In genomic region chr5:93586948-93587918, GRCh38 we compare ENCODE assay signal across 9 cellular contexts. TPM values are rescaled to one million over a fixed set of nuclear protein-coding genes. Genes with fewer than 3 reads are reported as not detected.
DNase-seq lines count a peak whose midpoint lies in the region; ATAC-seq and TF ChIP-seq lines count a peak whose summit lies in the region.
"Had no signal": no experiment of that assay in that cellular context is flagged by ENCODE, and none has a peak within 500 bp of the region (broad histone marks: within the 10 kb centered on the region; RNA-seq: fewer than 3 reads in every experiment).

No MANE protein-coding gene starts in this region.

- H2AFZ ChIP-seq in Karpas-422 (ENCODE audit: low read length) (no peak overlapping the region), smooth muscle cell (ENCODE audit: low read depth) (no peak overlapping the region)

- H3K27ac ChIP-seq in Karpas-422 (ENCODE audit: low read length) (no peak overlapping the region), smooth muscle cell (ENCODE audit: low read depth) (no peak overlapping the region)
- H3K27ac ChIP-seq: RWPE1 had no signal

- peaks cover 6% of the 10 kb centered on the region for H3F3A ChIP-seq in smooth muscle cell (ENCODE audit: low read depth)

- no peak for ATAC-seq in HG03469 (IDR thresholded peaks at IDR 0.05; ENCODE audit: unreplicated experiment)

- H4K20me1 ChIP-seq in Karpas-422 (ENCODE audit: insufficient read depth, low read depth, low read length): no peaks in the 10 kb centered on the region
- peaks cover 63% of the 10 kb centered on the region for H4K20me1 ChIP-seq in smooth muscle cell (ENCODE audit: low read depth)

- H3K4me3 ChIP-seq in Karpas-422 (ENCODE audit: low read length) (no peak overlapping the region), adipocyte (ENCODE audit: low read length) (peak overlapping the region; percentile 93), iPS-15b (ENCODE audit: low read depth, low read length) (peak overlapping the region; percentile 35), smooth muscle cell (peak overlapping the region; percentile 79)

- peak overlapping the region; percentile 32 for H3K4me2 ChIP-seq in Karpas-422 (ENCODE audit: low read depth, low read length, poor library complexity, severe bottlenecking)
- peak overlapping the region; percentile 97 for H3K4me2 ChIP-seq in smooth muscle cell

- peaks cover 38% of the 10 kb centered on the region for H3K4me1 ChIP-seq in Karpas-422 (ENCODE audit: low read length)
- peaks cover 12% of the 10 kb centered on the region for H3K4me1 ChIP-seq in adipocyte (ENCODE audit: control insufficient read depth, insufficient read depth, low read length)
- peaks cover 2% of the 10 kb centered on the region for H3K4me1 ChIP-seq in iPS-15b (ENCODE audit: control insufficient read depth, insufficient read depth, low read length)
- H3K4me1 ChIP-seq in smooth muscle cell (ENCODE audit: low read depth): peaks cover 23% of the 10 kb centered on the region

- no peak for TF ChIP-seq CTCF in smooth muscle cell (IDR thresholded peaks at IDR 0.05; ENCODE audit: borderline replicate concordance, insufficient read depth, poor library complexity, severe bottlenecking)

- H3K27me3 ChIP-seq in Karpas-422 (ENCODE audit: low read length) (peaks cover 4% of the 10 kb centered on the region; the same call in 1 of the 2 replicates), adipocyte (replicated peaks; ENCODE audit: control insufficient read depth, insufficient read depth, low read length) (no peaks in the 10 kb centered on the region), iPS-15b (ENCODE audit: control insufficient read depth, insufficient read depth, low read length) (peaks cover 86% of the 10 kb centered on the region), smooth muscle cell (ENCODE audit: low read depth) (peaks cover 78% of the 10 kb centered on the region)

- H3K36me3 ChIP-seq in Karpas-422 (ENCODE audit: insufficient read depth, low read length): no peaks in the 10 kb centered on the region
- H3K36me3 ChIP-seq in adipocyte (ENCODE audit: control insufficient read depth, insufficient read depth, low read length, severe bottlenecking): peaks cover 9% of the 10 kb centered on the region
- H3K36me3 ChIP-seq in iPS-15b (ENCODE audit: control insufficient read depth, insufficient read depth, low read length): no peaks in the 10 kb centered on the region
- peaks cover 5% of the 10 kb centered on the region for H3K36me3 ChIP-seq in smooth muscle cell (ENCODE audit: low read depth)

- H3K79me2 ChIP-seq in Karpas-422 (ENCODE audit: low read length): no peaks in the 10 kb centered on the region
- peaks cover 4% of the 10 kb centered on the region for H3K79me2 ChIP-seq in smooth muscle cell (ENCODE audit: low read depth)

- H3K9me3 ChIP-seq in Karpas-422 (ENCODE audit: low read length) (no peaks in the 10 kb centered on the region), adipocyte (ENCODE audit: control insufficient read depth, low read length) (no peaks in the 10 kb centered on the region), iPS-15b (ENCODE audit: control insufficient read depth, insufficient read depth, low read length) (no peaks in the 10 kb centered on the region), smooth muscle cell (replicated peaks; ENCODE audit: low read depth) (no peaks in the 10 kb centered on the region)

- WGBS in smooth muscle cell (ENCODE audit: low lambda C conversion rate): 22% methylated on average over 29 of the region's 29 CpGs

- no peak overlapping the region for H3K9ac ChIP-seq in Karpas-422 (ENCODE audit: low read length)
- peak overlapping the region; percentile 83 for H3K9ac ChIP-seq in adipocyte (ENCODE audit: low read length)
- H3K9ac ChIP-seq in iPS-15b (ENCODE audit: low read depth, low read length): no peak overlapping the region
- no peak overlapping the region for H3K9ac ChIP-seq in smooth muscle cell (ENCODE audit: low read depth)

- H3K9me2 ChIP-seq in Karpas-422 (replicated peaks; ENCODE audit: insufficient read depth, low read length): no peaks in the 10 kb centered on the region

- DNase-seq in Karpas-422 (peak; percentile 62), adipocyte (ENCODE audit: low read depth) (no peak), smooth muscle cell (lab: John Stamatoyannopoulos, UW; ENCODE audit: unreplicated experiment) (no peak), NOMO-1 treated with dmso at 0.1 percent for 144 hours (lab: John Stamatoyannopoulos, UW; ENCODE audit: unreplicated experiment) (no peak), AG08396 (ENCODE audit: low spot score) (no peak)
- DNase-seq: Kasumi-1 had no signal

RNA-seq across cellular contexts. Expression of gene NR2F1, which starts 4.2 kb away (rescaled TPM):
- not detected in 2 replicates for total RNA-seq in Karpas-422 (2014; rRNA removed; shearing (Covaris generic); ENCODE audit: low replicate concordance)
- 8.2 and 22.5 TPM in 2 replicates for total RNA-seq in smooth muscle cell
- polyA plus RNA-seq in smooth muscle cell: 5.9 and 6.0 TPM in 2 replicates

RNA-seq across cellular contexts. Expression of gene NR2F1-AS1, which starts 6.2 kb away (rescaled TPM):
- 1.7 TPM in 1 of 2 replicates, not detected in the other for total RNA-seq in Karpas-422 (2014; rRNA removed; shearing (Covaris generic); ENCODE audit: low replicate concordance)
- total RNA-seq in smooth muscle cell: 18.7 and 31.0 TPM in 2 replicates
- polyA plus RNA-seq in smooth muscle cell: 22.9 and 26.1 TPM in 2 replicates
